Comparison of ENCODE assay signal across 8 cellular contexts in genomic region chr12:41663487-41664258, GRCh38.
DNase-seq lines count a peak whose midpoint lies in the region; ATAC-seq and TF ChIP-seq lines count a peak whose summit lies in the region.

No MANE protein-coding gene starts in this region.

- no peak overlapping the region for H3K4me3 Mint-ChIP-seq in WTC11

- H3K4me3 ChIP-seq in AG04450 (ENCODE audit: low read depth, low read length) = no peak overlapping the region

- TF ChIP-seq RAD21 in Ishikawa (IDR thresholded peaks at IDR 0.05; ENCODE audit: low read depth) = peak; percentile 89

- CTCF ChIA-PET in AG04450 (lab: Charles Lee) = interaction anchor here (0.6 to 4.6 kb wide), 8 partner anchors 12 to 718 kb away, joined by 3 to 48 read pairs (median 5); no protein-coding TSS in a partner anchor
- CTCF ChIA-PET in WTC11 (lab: Charles Lee) = interaction anchor here (0.5 to 2.5 kb wide), 5 partner anchors 16 to 760 kb away, joined by 3 to 10 read pairs (median 4); no protein-coding TSS in a partner anchor

- no peaks in the 10 kb centered on the region for H3K27me3 ChIP-seq in AG04450 (ENCODE audit: control insufficient read depth, insufficient read depth, low read length)

- TF ChIP-seq CTCF in AG04450 (IDR thresholded peaks at IDR 0.05; ENCODE audit: low read depth, low read length) = peak; percentile 61
- TF ChIP-seq CTCF in WTC11 (IDR thresholded peaks at IDR 0.05) = peak; percentile 49; the same call in 1 of the 2 replicates

- POLR2A ChIA-PET in AG04450 (lab: Yijun Ruan, JAX) = no interaction called here
- POLR2A ChIA-PET in WTC11 (lab: Charles Lee) = no interaction called here

- no peak for TF ChIP-seq EP300 in Ishikawa (IDR thresholded peaks at IDR 0.05; ENCODE audit: borderline replicate concordance)

- peaks cover 10% of the 10 kb centered on the region for H3K36me3 Mint-ChIP-seq in WTC11

- no peak for DNase-seq in AG04450 (ENCODE audit: low read depth, low spot score)
- no peak for DNase-seq in WTC11 (ENCODE audit: low spot score)
- DNase-seq in kidney tubule cell (ENCODE audit: low spot score) = peak; percentile 67
- no peak for DNase-seq in cerebellar nuclear complex (lab: John Stamatoyannopoulos, UW)
- DNase-seq in effector CD8-positive, alpha-beta T cell (lab: John Stamatoyannopoulos, UW) = no peak

- H3K9me3 Mint-ChIP-seq in WTC11 = peaks cover 32% of the 10 kb centered on the region

- peaks cover 15% of the 10 kb centered on the region for H3K4me1 Mint-ChIP-seq in WTC11

- H3K9me3 ChIP-seq in AG04450 (ENCODE audit: control insufficient read depth, insufficient read depth, low read length) = no peaks in the 10 kb centered on the region

- H3K27me3 Mint-ChIP-seq in WTC11 (ENCODE audit: low read depth) = no peaks in the 10 kb centered on the region

- no peak overlapping the region for H3K27ac ChIP-seq in AG04450 (ENCODE audit: low read depth, low read length)

- ATAC-seq in WTC11 (peak; percentile 91), HG02678 (IDR thresholded peaks at IDR 0.05; ENCODE audit: unreplicated experiment) (no peak), HG02588 (IDR thresholded peaks at IDR 0.05; ENCODE audit: unreplicated experiment) (no peak)

- no peak overlapping the region for H3K27ac Mint-ChIP-seq in WTC11

TF ChIP-seq in Ishikawa, 13 proteins besides CTCF, POLR2A, EP300 and RAD21:
- TF ChIP-seq USF1 (IDR thresholded peaks at IDR 0.05) (no peak), FOXM1 (IDR thresholded peaks at IDR 0.05; ENCODE audit: borderline replicate concordance, low read depth) (no peak), TCF12 (IDR thresholded peaks at IDR 0.05; ENCODE audit: low read depth) (no peak), MAX (IDR thresholded peaks at IDR 0.05) (no peak), NFIC (IDR thresholded peaks at IDR 0.05) (no peak)

TF ChIP-seq in WTC11, 78 proteins besides CTCF, POLR2A, EP300 and RAD21:
- TF ChIP-seq ZBTB21 (CRISPR knock-in tag; IDR thresholded peaks at IDR 0.05; ENCODE audit: borderline replicate concordance) = no peak
- no peak for TF ChIP-seq NR1H2 (CRISPR knock-in tag; IDR thresholded peaks at IDR 0.05)
- no peak for TF ChIP-seq ZNF423 (CRISPR knock-in tag; IDR thresholded peaks at IDR 0.05)
- no peak for TF ChIP-seq PREB (CRISPR knock-in tag; IDR thresholded peaks at IDR 0.05; ENCODE audit: borderline replicate concordance)
- TF ChIP-seq E2F5 (CRISPR knock-in tag; IDR thresholded peaks at IDR 0.05) = no peak
- no peak for TF ChIP-seq SP1 (CRISPR knock-in tag; conservative IDR thresholded peaks at IDR 0.05)
- no peak for TF ChIP-seq IRF2 (CRISPR knock-in tag; IDR thresholded peaks at IDR 0.05; ENCODE audit: borderline replicate concordance, low read depth)
- no peak for TF ChIP-seq CDX4 (CRISPR knock-in tag; IDR thresholded peaks at IDR 0.05; ENCODE audit: borderline replicate concordance)
- TF ChIP-seq HMGA2 (CRISPR knock-in tag; IDR thresholded peaks at IDR 0.05) = no peak
- TF ChIP-seq SOX15 (CRISPR knock-in tag; IDR thresholded peaks at IDR 0.05) = no peak
- TF ChIP-seq FOXP1 (CRISPR knock-in tag; IDR thresholded peaks at IDR 0.05; ENCODE audit: borderline replicate concordance) = no peak
- TF ChIP-seq STAT6 (CRISPR knock-in tag; conservative IDR thresholded peaks at IDR 0.05; ENCODE audit: low read depth) = no peak
- TF ChIP-seq ZBTB43 (CRISPR knock-in tag; IDR thresholded peaks at IDR 0.05) = no peak
- no peak for TF ChIP-seq ATF2 (CRISPR knock-in tag; IDR thresholded peaks at IDR 0.05; ENCODE audit: borderline replicate concordance, low read depth)
- no peak for TF ChIP-seq TP53 (CRISPR knock-in tag; IDR thresholded peaks at IDR 0.05)
